ENCODE assay signal across 8 cellular contexts in genomic region chr1:25266554-25267287, GRCh38. TPM values are rescaled to one million over a fixed set of nuclear protein-coding genes. Genes with fewer than 3 reads are reported as not detected.
DNase-seq lines count a peak whose midpoint lies in the region; ATAC-seq and TF ChIP-seq lines count a peak whose summit lies in the region.
"Not testable (repeated sequence)": the region's sequence is repeated elsewhere in the genome, so short reads cannot be mapped to it uniquely, and the experiment has no call there.

No MANE protein-coding gene starts in this region.

- H3K9me2 ChIP-seq in HCT116 (ENCODE audit: insufficient read depth) = not testable (repeated sequence)

- intact Hi-C loops in HCT116 (cut with micrococcal nuclease); mammary epithelial cell (cut with micrococcal nuclease); left ventricle myocardium superior (cut with micrococcal nuclease): not testable (repeated sequence)

- not testable (repeated sequence) for TF ChIP-seq CTCF in GM12865 (IDR thresholded peaks at IDR 0.05; ENCODE audit: insufficient read depth, low read depth, low read length, missing control alignments); HCT116 (IDR thresholded peaks at IDR 0.05 in 2 of 3, conservative IDR thresholded peaks at IDR 0.05 in 1 of 3; ENCODE audit: borderline replicate concordance in 1 of 3, insufficient read depth in 1 of 3, low read depth in 2 of 3, low read length in 2 of 3); WI38 (IDR thresholded peaks at IDR 0.05; ENCODE audit: low read depth, low read length); mammary epithelial cell (conservative IDR thresholded peaks at IDR 0.05 in 1 of 2, IDR thresholded peaks at IDR 0.05 in 1 of 2; ENCODE audit: extremely low read depth in 1 of 2, insufficient read depth in 1 of 2, low read depth in 1 of 2, low read length in 2 of 2); suprapubic skin (IDR thresholded peaks at IDR 0.05)

- CTCF ChIA-PET in HCT116 (lab: Charles Lee); mammary epithelial cell (lab: Charles Lee; ENCODE audit: low non-redundant PET): not testable (repeated sequence)

- TF ChIP-seq EP300 in suprapubic skin (IDR thresholded peaks at IDR 0.05) = not testable (repeated sequence)

- not testable (repeated sequence) for BruUV-seq in HCT116 (replicated peaks; lab: Mats Ljungman, UMichigan); mammary epithelial cell (replicated peaks; lab: Mats Ljungman, UMichigan)

- H3K4me2 ChIP-seq in HCT116 (ENCODE audit: low read length) (peak overlapping the region; percentile 67), mammary epithelial cell (ENCODE audit: insufficient read depth, low read depth, low read length) (peak overlapping the region; percentile 63)

- not testable (repeated sequence) for H3K9me3 ChIP-seq in HCT116 (ENCODE audit: control insufficient read depth in 1 of 2, insufficient read depth in 1 of 2, low read depth in 1 of 2, low read length in 2 of 2); HUES6 (ENCODE audit: control insufficient read depth, insufficient read depth, low read depth, low read length); mammary epithelial cell (replicated peaks; ENCODE audit: insufficient read depth, low read length); neuron (ENCODE audit: low read length); suprapubic skin

- not testable (repeated sequence) for H3K27me3 ChIP-seq in HCT116 (ENCODE audit: insufficient read depth, low read length); HUES6 (ENCODE audit: control insufficient read depth, insufficient read depth, low read length); mammary epithelial cell (ENCODE audit: insufficient read depth, low read length); neuron (ENCODE audit: insufficient read depth, low read length); suprapubic skin

- H3K4me3 ChIP-seq in GM12865 (ENCODE audit: low read depth, low read length) (peak overlapping the region; percentile 78), HCT116 (replicated peaks in 1 of 2; ENCODE audit: low read depth in 1 of 2, low read length in 2 of 2) (peak overlapping the region; percentile 39 to 54), HUES6 (ENCODE audit: low read depth, low read length) (peak overlapping the region; percentile 62), WI38 (ENCODE audit: low read depth, low read length) (peak overlapping the region; percentile 53), mammary epithelial cell (replicated peaks in 1 of 3; ENCODE audit: insufficient read depth in 1 of 3, low read depth in 2 of 3, low read length in 3 of 3) (peak overlapping the region; percentile 17 to 46 (median 44)), neuron (ENCODE audit: low read length) (peak overlapping the region; percentile 64), suprapubic skin (peak overlapping the region; percentile 60)

- not testable (repeated sequence) for TF ChIP-seq POLR2A in HCT116 (IDR thresholded peaks at IDR 0.05; ENCODE audit: borderline replicate concordance, extremely low read depth, insufficient read depth, insufficient read length); suprapubic skin (IDR thresholded peaks at IDR 0.05)

- not testable (repeated sequence) for TF ChIP-seq RAD21 in HCT116 (IDR thresholded peaks at IDR 0.05; ENCODE audit: low read depth)

- H3K9ac ChIP-seq in HCT116 (ENCODE audit: low read length) (0 out of 2 replicates have a peak overlapping the region, but pooled peaks have one; percentile 35), mammary epithelial cell (ENCODE audit: insufficient read depth, low read length) (peak overlapping the region; percentile 32)
- H3K9ac ChIP-seq in HUES6 (ENCODE audit: low read length) = not testable (repeated sequence)

- 0% methylated on average over 4 of the region's 45 CpGs for WGBS in mammary epithelial cell (ENCODE audit: low coverage, missing lambda C conversion rate)
- WGBS in suprapubic skin = 0% methylated on average over 6 of the region's 45 CpGs

- H3K4me1 ChIP-seq in HCT116 (ENCODE audit: control insufficient read depth in 1 of 2, insufficient read depth in 2 of 2, low read length in 2 of 2); HUES6 (ENCODE audit: control insufficient read depth, insufficient read depth, low read length); mammary epithelial cell (ENCODE audit: insufficient read depth, low read length); neuron (ENCODE audit: insufficient read depth, low read length); suprapubic skin: not testable (repeated sequence)

- not testable (repeated sequence) for H3K36me3 ChIP-seq in HCT116 (ENCODE audit: control insufficient read depth in 1 of 2, insufficient read depth in 2 of 2, low read length in 2 of 2); HUES6 (ENCODE audit: control insufficient read depth, insufficient read depth, low read length); mammary epithelial cell (ENCODE audit: insufficient read depth, low read length); neuron (ENCODE audit: insufficient read depth, low read length); suprapubic skin

- peak; percentile 73 for ATAC-seq in HCT116
- peak; percentile 80 for ATAC-seq in left ventricle myocardium superior

- in situ Hi-C loops in mammary epithelial cell (cut with MboI; ENCODE audit: low sequenced_read_pairs in 2 of 2) = not testable (repeated sequence)

- H4K20me1 ChIP-seq in HCT116 (ENCODE audit: insufficient read depth); mammary epithelial cell (ENCODE audit: insufficient read depth, low read length): not testable (repeated sequence)

- H2AFZ ChIP-seq in HCT116 (ENCODE audit: low read depth, low read length, poor library complexity, severe bottlenecking); neuron (ENCODE audit: low read depth, low read length): not testable (repeated sequence)
- peak overlapping the region; percentile 71 for H2AFZ ChIP-seq in mammary epithelial cell (ENCODE audit: low read depth, low read length)

- DNase-seq in GM12865 (ENCODE audit: low read depth) (peak; percentile 56), left ventricle myocardium superior (peak; percentile 47)
- DNase-seq in HCT116 (ENCODE audit: low read depth, low spot score); mammary epithelial cell; suprapubic skin (ENCODE audit: low spot score in 2 of 2): not testable (repeated sequence)

- POLR2A ChIA-PET in HCT116 (lab: Charles Lee) = not testable (repeated sequence)

- H3K27ac ChIP-seq in HCT116 (ENCODE audit: low read depth, low read length); HUES6 (ENCODE audit: low read depth, low read length); mammary epithelial cell (ENCODE audit: insufficient read depth, low read depth, low read length); suprapubic skin: not testable (repeated sequence)

- not testable (repeated sequence) for H3K79me2 ChIP-seq in HCT116 (ENCODE audit: insufficient read depth, low read length); mammary epithelial cell (ENCODE audit: insufficient read depth, low read length)

- dilution Hi-C loops in mammary epithelial cell (cut with HindIII; ENCODE audit: low sequenced_read_pairs) = not testable (repeated sequence)

- RAD21 ChIA-PET in HCT116 (lab: Charles Lee; ENCODE audit: low non-redundant PET in 1 of 2, low total read pairs in 2 of 2, uncharacterized antibody in 2 of 2, unreplicated experiment in 2 of 2) = not testable (repeated sequence)

RNA-seq across cellular contexts. Expression of gene RHD, which starts 5.6 kb away (rescaled TPM):
- total RNA-seq in HCT116 (2021; ENCODE audit: unreplicated experiment) (not detected), mammary epithelial cell (not detected), left ventricle myocardium superior (not detected), suprapubic skin (not detected)
- polyA plus RNA-seq in HCT116 (2012) = 0.04 and 0.10 TPM in 2 replicates
- polyA plus RNA-seq in mammary epithelial cell = not detected
- polyA minus RNA-seq in mammary epithelial cell = not detected

RNA-seq across cellular contexts. Expression of gene RSRP1, which starts 19.5 kb away (rescaled TPM):
- 82.9 TPM for total RNA-seq in HCT116 (2021; ENCODE audit: unreplicated experiment)
- 30.0 and 37.9 TPM in 2 replicates for polyA plus RNA-seq in HCT116 (2012)
- 10 to 100 TPM; 55.3 to 71.8 TPM for total RNA-seq in mammary epithelial cell
- 18.8 TPM for polyA plus RNA-seq in mammary epithelial cell
- polyA minus RNA-seq in mammary epithelial cell = 23.3 TPM
- total RNA-seq in left ventricle myocardium superior = 45.0 TPM
- total RNA-seq in suprapubic skin = 100 to 1,000 TPM in 3 of 4 donors, 10 to 100 TPM in 1; 78.9 to 304 (median 120) TPM

RNA-seq across cellular contexts. Expression of gene SYF2, which starts 34.4 kb away (rescaled TPM):
- total RNA-seq in HCT116 (2021; ENCODE audit: unreplicated experiment) = 40.4 TPM
- 19.1 and 26.6 TPM in 2 replicates for polyA plus RNA-seq in HCT116 (2012)
- total RNA-seq in mammary epithelial cell = 10 to 100 TPM; 20.7 to 30.7 TPM
- 11.9 TPM for polyA plus RNA-seq in mammary epithelial cell
- polyA minus RNA-seq in mammary epithelial cell = 2.1 TPM
- total RNA-seq in left ventricle myocardium superior = 40.8 TPM
- total RNA-seq in suprapubic skin = 10 to 100 TPM; 37.2 to 57.9 (median 46.2) TPM
